8 cellular contexts compared by ENCODE assay signal in genomic region chr19:45902651-45903625, GRCh38. TPM values are rescaled to one million over a fixed set of nuclear protein-coding genes. Genes with fewer than 3 reads are reported as not detected.
DNase-seq lines count a peak whose midpoint lies in the region; ATAC-seq, FAIRE-seq and TF ChIP-seq lines count a peak whose summit lies in the region.

No MANE protein-coding gene starts in this region.

- intact Hi-C loops in mammary epithelial cell (cut with micrococcal nuclease), result loop anchor here (1.0 to 5.0 kb wide), 2 partner anchors 17 to 94 kb away; partner anchors contain the start of genes CCDC61 and IRF2BP1

- H2AFZ ChIP-seq in mammary epithelial cell (ENCODE audit: low read depth, low read length), result peak overlapping the region; percentile 97

- POLR2A ChIA-PET in AG04450 (lab: Yijun Ruan, JAX), result interaction anchor here (0.8 to 1.4 kb wide), 4 partner anchors 17 to 134 kb away, joined by 3 to 8 read pairs (median 5); partner anchors contain the start of genes CCDC61, IRF2BP1 and SIX5

- H3K9ac ChIP-seq in mammary epithelial cell (ENCODE audit: insufficient read depth, low read length), result no peak overlapping the region

- peak overlapping the region; percentile 90 for H3K4me2 ChIP-seq in mammary epithelial cell (ENCODE audit: insufficient read depth, low read depth, low read length)

- CTCF ChIA-PET in AG04450 (lab: Charles Lee), result interaction anchor here (0.9 to 1.6 kb wide), 3 partner anchors 18 to 114 kb away, joined by 3 read pairs; no protein-coding TSS in a partner anchor
- CTCF ChIA-PET in mammary epithelial cell (lab: Charles Lee; ENCODE audit: low non-redundant PET), result interaction anchor here (0.5 kb wide), 1 partner anchor 132 kb away, joined by 4 read pairs; no protein-coding TSS in a partner anchor

- H3K79me2 ChIP-seq in mammary epithelial cell (ENCODE audit: insufficient read depth, low read length), result peaks cover 17% of the 10 kb centered on the region

- H4K20me1 ChIP-seq in mammary epithelial cell (ENCODE audit: insufficient read depth, low read length), result no peaks in the 10 kb centered on the region

- peak; percentile 88 for ATAC-seq in GM18873 (IDR thresholded peaks at IDR 0.05; ENCODE audit: low FRiP score, unreplicated experiment)
- peak; percentile 78 for ATAC-seq in HG03135 (IDR thresholded peaks at IDR 0.05; ENCODE audit: unreplicated experiment)

- H3K27me3 ChIP-seq in AG04450 (ENCODE audit: control insufficient read depth, insufficient read depth, low read length) (no peaks in the 10 kb centered on the region), mammary epithelial cell (ENCODE audit: insufficient read depth, low read length) (no peaks in the 10 kb centered on the region), small intestine (ENCODE audit: control insufficient read depth in 2 of 2, insufficient read depth in 2 of 2, low read length in 2 of 2) (no peaks in the 10 kb centered on the region)

- no TSS peak for BruUV-seq in mammary epithelial cell (replicated peaks; lab: Mats Ljungman, UMichigan)

- in situ Hi-C loops in mammary epithelial cell (cut with MboI; ENCODE audit: low sequenced_read_pairs in 2 of 2), result no loop called here

- no peak for FAIRE-seq in small intestine (lab: Jason Lieb, UNC)

- peaks cover 7% of the 10 kb centered on the region for H3K36me3 ChIP-seq in mammary epithelial cell (ENCODE audit: insufficient read depth, low read length)
- peaks cover 0 to 3% of the 10 kb centered on the region in 2 donors for H3K36me3 ChIP-seq in small intestine (ENCODE audit: control insufficient read depth in 2 of 2, insufficient read depth in 2 of 2, low read length in 2 of 2)

- 2% methylated on average over 40 of the region's 73 CpGs for WGBS in mammary epithelial cell (ENCODE audit: low coverage, missing lambda C conversion rate)
- 1 to 2% (median 1%) methylated on average over 62 to 73 of the region's 73 CpGs for WGBS in small intestine, 3 donors

- H3K4me3 ChIP-seq in AG04450 (ENCODE audit: low read depth, low read length) (peak overlapping the region; percentile 86), mammary epithelial cell (replicated peaks in 1 of 3; ENCODE audit: insufficient read depth in 1 of 3, low read depth in 2 of 3, low read length in 3 of 3) (peak overlapping the region; percentile 66 to 71 (median 68)), small intestine (ENCODE audit: low read depth in 1 of 2, low read length in 2 of 2) (peak overlapping the region; percentile 73 to 83)

- DNase-seq in AG04450 (ENCODE audit: low read depth, low spot score) (peak; percentile 93), NCI-H2196 (lab: John Stamatoyannopoulos, UW; ENCODE audit: unreplicated experiment) (peak; percentile 100), mammary epithelial cell (peak; percentile 98), iPS-NIHi7 (ENCODE audit: extremely low spot score) (peak; percentile 100), small intestine (peak; percentile 99)

- dilution Hi-C loops in mammary epithelial cell (cut with HindIII; ENCODE audit: low sequenced_read_pairs), result loop anchor here (5.0 kb wide), 1 partner anchor 94 kb away; the partner anchor contains the start of gene CCDC61

- no peaks in the 10 kb centered on the region for H3K9me3 ChIP-seq in AG04450 (ENCODE audit: control insufficient read depth, insufficient read depth, low read length)
- no peaks in the 10 kb centered on the region for H3K9me3 ChIP-seq in mammary epithelial cell (replicated peaks; ENCODE audit: insufficient read depth, low read length)
- H3K9me3 ChIP-seq in small intestine (ENCODE audit: control insufficient read depth, low read depth), result no peaks in the 10 kb centered on the region

- H3K27ac ChIP-seq in AG04450 (ENCODE audit: low read depth, low read length), result peak overlapping the region; percentile 52
- peak overlapping the region; percentile 82 for H3K27ac ChIP-seq in VCaP
- no peak overlapping the region for H3K27ac ChIP-seq in mammary epithelial cell (ENCODE audit: insufficient read depth, low read depth, low read length)
- peak overlapping the region; percentile 58 to 78 for H3K27ac ChIP-seq in small intestine (ENCODE audit: low read depth in 1 of 2, low read length in 1 of 2)

- H3K4me1 ChIP-seq in mammary epithelial cell (ENCODE audit: insufficient read depth, low read length) (peaks cover 13% of the 10 kb centered on the region), small intestine (ENCODE audit: control insufficient read depth in 2 of 2, insufficient read depth in 1 of 2, low read depth in 1 of 2, low read length in 1 of 2) (no peaks in the 10 kb centered on the region)

- TF ChIP-seq CTCF in AG04450 (IDR thresholded peaks at IDR 0.05; ENCODE audit: low read depth, low read length) (no peak), VCaP (conservative IDR thresholded peaks at IDR 0.05) (no peak), mammary epithelial cell (conservative IDR thresholded peaks at IDR 0.05 in 1 of 2, IDR thresholded peaks at IDR 0.05 in 1 of 2; ENCODE audit: extremely low read depth in 1 of 2, insufficient read depth in 1 of 2, low read depth in 1 of 2, low read length in 2 of 2) (no peak)

RNA-seq across cellular contexts. Expression of gene MYPOP, which starts 0.5 kb away (rescaled TPM):
- polyA plus RNA-seq in AG04450 (2011; rRNA removed), result 1.4 and 1.6 TPM in 2 replicates
- polyA minus RNA-seq in AG04450 (2011; rRNA and poly(A)+ RNA removed), result 0.70 and 1.4 TPM in 2 replicates
- 1 to 10 TPM; 1.8 to 8.9 TPM for total RNA-seq in mammary epithelial cell
- 1.4 TPM for polyA plus RNA-seq in mammary epithelial cell
- polyA minus RNA-seq in mammary epithelial cell, result 1.8 TPM
- polyA plus RNA-seq in small intestine, result 10 to 100 TPM in 1 of 3 donors, 1 to 10 TPM in 2; 4.8 to 10.7 (median 7.3) TPM

RNA-seq across cellular contexts. Expression of gene NANOS2, which starts 11.6 kb away (rescaled TPM):
- polyA plus RNA-seq in AG04450 (2011; rRNA removed) (not detected in 2 replicates), mammary epithelial cell (not detected), small intestine (not detected)
- not detected in 2 replicates for polyA minus RNA-seq in AG04450 (2011; rRNA and poly(A)+ RNA removed)
- total RNA-seq in mammary epithelial cell, result not detected
- polyA minus RNA-seq in mammary epithelial cell, result not detected

RNA-seq across cellular contexts. Expression of gene IRF2BP1, which starts 17.0 kb away (rescaled TPM):
- 5.0 and 6.5 TPM in 2 replicates for polyA plus RNA-seq in AG04450 (2011; rRNA removed)
- polyA minus RNA-seq in AG04450 (2011; rRNA and poly(A)+ RNA removed), result 5.9 and 7.0 TPM in 2 replicates
- total RNA-seq in mammary epithelial cell, result 10 to 100 TPM; 15.9 to 28.0 TPM
- 5.7 TPM for polyA plus RNA-seq in mammary epithelial cell
- polyA minus RNA-seq in mammary epithelial cell, result 6.1 TPM
- 10 to 100 TPM; 14.5 to 16.7 (median 14.6) TPM for polyA plus RNA-seq in small intestine

RNA-seq across cellular contexts. Expression of gene FOXA3, which starts 38.8 kb away (rescaled TPM):
- polyA plus RNA-seq in AG04450 (2011; rRNA removed) (not detected in 2 replicates), mammary epithelial cell (not detected), small intestine (10 to 100 TPM; 15.7 to 24.8 (median 21.5) TPM)
- not detected in 2 replicates for polyA minus RNA-seq in AG04450 (2011; rRNA and poly(A)+ RNA removed)
- not detected for total RNA-seq in mammary epithelial cell
- not detected for polyA minus RNA-seq in mammary epithelial cell

RNA-seq across cellular contexts. Expression of gene SYMPK, which starts 40.0 kb away (rescaled TPM):
- polyA plus RNA-seq in AG04450 (2011; rRNA removed) (54.3 and 63.1 TPM in 2 replicates), mammary epithelial cell (56.2 TPM), small intestine (100 to 1,000 TPM in 1 of 3 donors, 10 to 100 TPM in 2; 68.1 to 106 (median 76.7) TPM)
- 71.8 and 83.3 TPM in 2 replicates for polyA minus RNA-seq in AG04450 (2011; rRNA and poly(A)+ RNA removed)
- total RNA-seq in mammary epithelial cell, result 10 to 100 TPM; 32.3 to 81.6 TPM
- polyA minus RNA-seq in mammary epithelial cell, result 163 TPM
